ENCODE assay signal across 22 cellular contexts in the genomic region with DNA sequence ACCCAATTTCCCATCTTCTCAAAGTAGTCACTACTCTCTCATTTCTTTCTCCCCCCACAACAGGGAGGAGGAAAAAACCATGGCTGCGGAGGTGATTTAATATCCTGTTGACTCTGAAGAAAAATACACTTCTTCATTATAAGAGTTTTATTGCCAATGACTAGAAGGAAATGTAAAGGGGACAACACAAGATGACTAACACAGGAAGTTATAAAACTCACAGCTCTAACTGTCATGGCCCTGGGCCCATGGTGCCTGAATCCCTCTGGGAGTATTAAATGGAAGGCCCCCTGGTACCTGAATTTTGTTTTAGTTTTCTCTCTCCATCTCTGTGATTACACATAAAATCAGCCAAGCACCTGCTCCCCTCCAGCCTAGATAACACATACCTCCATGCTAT.
A peak's percentile ranks its signal among the peaks of the same experiment; 100 is the strongest.
DNase-seq lines count a peak whose midpoint lies in the region; ATAC-seq and TF ChIP-seq lines count a peak whose summit lies in the region.
"Had no signal": no experiment of that assay in that cellular context is flagged by ENCODE, and none has a peak within 500 bp of the region (broad histone marks: within the 10 kb centered on the region; RNA-seq: fewer than 3 reads in every experiment).

No MANE protein-coding gene starts in this region.

- no peak overlapping the region for H3K4me3 ChIP-seq in mucosa of descending colon
- H3K4me3 ChIP-seq: suprapubic skin had no signal

- ATAC-seq in mucosa of descending colon (peak; percentile 95), HG03571 (IDR thresholded peaks at IDR 0.05; ENCODE audit: unreplicated experiment) (no peak), GM19455 (IDR thresholded peaks at IDR 0.05; ENCODE audit: unreplicated experiment) (no peak)
- ATAC-seq: activated T-helper 17 cell treated with anti-CD3 and anti-CD28 coated beads, Interleukin-2, amount 50 U/mL, for 72 hours had no signal

- in situ Hi-C loops in KBM-7 (cut with MboI; ENCODE audit: low pct_unique_long_range_greater_than_20kb, low sequenced_read_pairs): no loop called here

- no peak for TF ChIP-seq CTCF in mucosa of descending colon (IDR thresholded peaks at IDR 0.05)

- H3K36me3 ChIP-seq in mucosa of descending colon (ENCODE audit: low read depth): no peaks in the 10 kb centered on the region
- H3K36me3 ChIP-seq: suprapubic skin had no signal

- no peaks in the 10 kb centered on the region for H3K9me3 ChIP-seq in mucosa of descending colon
- H3K9me3 ChIP-seq: suprapubic skin had no signal

- intact Hi-C loops in mucosa of descending colon (cut with DNase I, micrococcal nuclease): no loop called here

- DNase-seq in DMS53 (lab: John Stamatoyannopoulos, UW) (peak; percentile 51), KBM-7 (peak; percentile 27), SW480 (ENCODE audit: low spot score) (peak; percentile 5), mucosa of descending colon (peak in 1 of 3 donors; percentile 21), NCI-H2029 (lab: John Stamatoyannopoulos, UW) (no peak)
- no peak for DNase-seq in stimulated activated CD4-positive, alpha-beta T cell treated with anti-CD3 and anti-CD28 coated beads, Interleukin-4, amount 100 ng/mL, for 1 hour
- DNase-seq: activated CD4-positive, alpha-beta T cell treated with anti-CD3 and anti-CD28 coated beads for 4 hours; CD4-positive, CD25-positive, alpha-beta regulatory T cell; cortex of kidney; foreskin fibroblast; GOT3; hypothalamus; midbrain; NCI-H2107; NCI-H524; Right ventricle myocardium superior; stimulated activated CD4-positive, alpha-beta T cell treated with anti-CD3 and anti-CD28 coated beads, Interleukin-12 subunit alpha, Interleukin-12 subunit beta, amount 100 ng/mL, for 4 hours; T-helper 1 cell had no signal

- H3K4me1 ChIP-seq in mucosa of descending colon (ENCODE audit: low read depth): no peaks in the 10 kb centered on the region
- H3K4me1 ChIP-seq: suprapubic skin had no signal

Comparison
In these comparisons a context has a peak if more than half of its experiments do, and no peak if none do; other contexts are left out.
1. DNase-seq: peak in DMS53 (single experiment), KBM-7 (single experiment) and SW480 (single experiment); none in NCI-H2029 (single experiment) and stimulated activated CD4-positive, alpha-beta T cell treated with anti-CD3 and anti-CD28 coated beads, Interleukin-4, amount 100 ng/mL, for 1 hour (single experiment).